In genomic region chr12:123599721-123600120, GRCh38 we compare ENCODE assay signal across 16 cellular contexts. TPM values are rescaled to one million over a fixed set of nuclear protein-coding genes. Genes with fewer than 3 reads are reported as not detected.
DNase-seq lines count a peak whose midpoint lies in the region; ATAC-seq lines count a peak whose summit lies in the region.
"Had no signal": no experiment of that assay in that cellular context is flagged by ENCODE, and none has a peak within 500 bp of the region (broad histone marks: within the 10 kb centered on the region; RNA-seq: fewer than 3 reads in every experiment).

No MANE protein-coding gene starts in this region.

- peaks cover 5 to 6% of the 10 kb centered on the region in 2 experiments for H3K4me1 ChIP-seq in trophoblast cell (ENCODE audit: control insufficient read depth in 1 of 2, insufficient read depth in 2 of 2, low read length in 2 of 2)

- peak overlapping the region; percentile 65 for H3K4me3 Mint-ChIP-seq in activated T-cell treated with anti-CD3 and anti-CD28 coated beads, Interleukin-2, amount 50 U/mL, for 4 hours
- H3K4me3 Mint-ChIP-seq in T-cell, result peak overlapping the region; percentile 17 to 43 (median 29)
- peak overlapping the region; percentile 4 for H3K4me3 Mint-ChIP-seq in central memory CD8-positive, alpha-beta T cell

- no CpG with 5 or more reads among the region's 7 CpGs for WGBS in trophoblast cell (ENCODE audit: extremely low coverage, insufficient coverage, insufficient read length)

- ATAC-seq in activated T-cell treated with anti-CD3 and anti-CD28 coated beads, Interleukin-2, amount 50 U/mL, for 4 hours, result no peak
- ATAC-seq in T-cell (replicated peaks in 1 of 4) (no peak), HG03159 (IDR thresholded peaks at IDR 0.05; ENCODE audit: unreplicated experiment) (no peak), GM21723 (IDR thresholded peaks at IDR 0.05; ENCODE audit: unreplicated experiment) (no peak)
- ATAC-seq in central memory CD8-positive, alpha-beta T cell (replicated peaks; ENCODE audit: extremely low read depth, poor library complexity, severe bottlenecking), result no peak

- H4K12ac ChIP-seq in trophoblast cell (ENCODE audit: low read depth, low read length), result no peak overlapping the region

- peaks cover 1% of the 10 kb centered on the region for H3K9me3 ChIP-seq in trophoblast cell (ENCODE audit: insufficient read depth, low read depth, low read length)
- H3K9me3 ChIP-seq: adrenal gland, Caco-2, neutrophil had no signal

- H3K27me3 ChIP-seq in trophoblast cell (ENCODE audit: insufficient read depth, low read length), result no peaks in the 10 kb centered on the region
- H3K27me3 ChIP-seq: adrenal gland, neutrophil had no signal

- DNase-seq in activated T-cell treated with anti-CD3 and anti-CD28 coated beads, Interleukin-2, amount 50 U/mL, for 4 hours, result no peak
- DNase-seq in activated T-cell treated with anti-CD3 and anti-CD28 coated beads, Interleukin-2, amount 50 U/mL, for 48 hours, result no peak
- DNase-seq in T-cell (no peak), trophoblast cell (peak; percentile 65 to 78), DMS 273 treated with DMSO at 0.1 percent for 48 hours (lab: John Stamatoyannopoulos, UW) (no peak)
- DNase-seq in central memory CD8-positive, alpha-beta T cell (ENCODE audit: low spot score in 2 of 2), result no peak
- DNase-seq: islet precursor cell; NCI-H1694; NCI-H226; NK-92 treated with Interleukin-12 subunit alpha and Interleukin-12 subunit beta, amount 100 ng/mL, for 24 hours; RPMI8226 had no signal

- H4K8ac ChIP-seq in trophoblast cell (ENCODE audit: low read depth, low read length), result no peak overlapping the region

- no peak overlapping the region for H3K4ac ChIP-seq in trophoblast cell (ENCODE audit: low read depth, low read length)

- H3K18ac ChIP-seq in trophoblast cell (ENCODE audit: low read length), result no peak overlapping the region

- H3K36me3 ChIP-seq in trophoblast cell (ENCODE audit: control insufficient read depth in 1 of 2, insufficient read depth in 2 of 2, low read length in 2 of 2), result peaks cover 7 to 20% of the 10 kb centered on the region in 2 experiments

- peaks cover 30% of the 10 kb centered on the region for H3K4me1 Mint-ChIP-seq in activated T-cell treated with anti-CD3 and anti-CD28 coated beads, Interleukin-2, amount 50 U/mL, for 4 hours (ENCODE audit: low read depth)
- H3K4me1 Mint-ChIP-seq in T-cell, result peaks cover 32 to 39% (median 35%) of the 10 kb centered on the region in 3 donors
- peaks cover 29% of the 10 kb centered on the region for H3K4me1 Mint-ChIP-seq in central memory CD8-positive, alpha-beta T cell

- peak overlapping the region in 1 of 2 donors; percentile 56 for H3K27ac Mint-ChIP-seq in T-cell
- peak overlapping the region; percentile 9 for H3K27ac Mint-ChIP-seq in central memory CD8-positive, alpha-beta T cell (ENCODE audit: low read depth)

- H3K4me3 ChIP-seq in trophoblast cell (ENCODE audit: low read depth, low read length), result no peak overlapping the region
- H3K4me3 ChIP-seq: adrenal gland had no signal

- no peak overlapping the region for H2AK5ac ChIP-seq in trophoblast cell (ENCODE audit: low read length)

- H3K27me3 Mint-ChIP-seq in activated T-cell treated with anti-CD3 and anti-CD28 coated beads, Interleukin-2, amount 50 U/mL, for 4 hours (ENCODE audit: low read depth), result no peaks in the 10 kb centered on the region
- H3K27me3 Mint-ChIP-seq in T-cell, result no peaks in the 10 kb centered on the region
- H3K27me3 Mint-ChIP-seq in central memory CD8-positive, alpha-beta T cell, result no peaks in the 10 kb centered on the region

- H3K27ac ChIP-seq in trophoblast cell (ENCODE audit: low read depth, low read length), result no peak overlapping the region
- H3K27ac ChIP-seq: adrenal gland, neutrophil had no signal

- no peak overlapping the region for H3K14ac ChIP-seq in trophoblast cell (ENCODE audit: low read length)

- CTCF ChIA-PET in T-cell (lab: Charles Lee), result interaction anchor here in 1 of 2 donors (0.7 kb wide), 1 partner anchor 1266 kb away, joined by 3 read pairs; no protein-coding TSS in a partner anchor

- no peak overlapping the region for H3K23ac ChIP-seq in trophoblast cell (ENCODE audit: low read length)

- no peak overlapping the region for H2BK12ac ChIP-seq in trophoblast cell (ENCODE audit: low read length)

- peaks cover 21% of the 10 kb centered on the region for H3K36me3 Mint-ChIP-seq in activated T-cell treated with anti-CD3 and anti-CD28 coated beads, Interleukin-2, amount 50 U/mL, for 4 hours (ENCODE audit: insufficient read depth)
- H3K36me3 Mint-ChIP-seq in T-cell, result peaks cover 12% of the 10 kb centered on the region
- H3K36me3 Mint-ChIP-seq in central memory CD8-positive, alpha-beta T cell (ENCODE audit: insufficient read depth), result peaks cover 33% of the 10 kb centered on the region

- H3K79me2 ChIP-seq in trophoblast cell (ENCODE audit: control insufficient read depth, insufficient read depth, low read length, poor library complexity), result peaks cover 15% of the 10 kb centered on the region

- no peak overlapping the region for H3K9ac ChIP-seq in trophoblast cell (ENCODE audit: low read length)

- H2AFZ ChIP-seq in trophoblast cell (ENCODE audit: insufficient read depth, low read length, poor library complexity), result no peak overlapping the region

- no peaks in the 10 kb centered on the region for H3K9me3 Mint-ChIP-seq in activated T-cell treated with anti-CD3 and anti-CD28 coated beads, Interleukin-2, amount 50 U/mL, for 4 hours
- H3K9me3 Mint-ChIP-seq in T-cell, result no peaks in the 10 kb centered on the region
- H3K9me3 Mint-ChIP-seq in central memory CD8-positive, alpha-beta T cell, result no peaks in the 10 kb centered on the region

- H3K79me1 ChIP-seq in trophoblast cell (ENCODE audit: low read length), result peaks cover 8% of the 10 kb centered on the region

- H2BK5ac ChIP-seq in trophoblast cell (ENCODE audit: low read depth, low read length, poor library complexity), result no peak overlapping the region

- H4K91ac ChIP-seq in trophoblast cell (ENCODE audit: low read depth, low read length), result no peak overlapping the region

- H2BK120ac ChIP-seq in trophoblast cell (ENCODE audit: insufficient read depth, low read length, poor library complexity), result no peak overlapping the region

- no peak overlapping the region for H3K4me2 ChIP-seq in trophoblast cell (ENCODE audit: low read length)

- POLR2A ChIA-PET in T-cell (lab: Charles Lee), result no interaction called here

RNA-seq across cellular contexts. Expression of gene DDX55, which starts 2.2 kb away (rescaled TPM):
- total RNA-seq in activated T-cell treated with anti-CD3 and anti-CD28 coated beads, Interleukin-2, amount 50 U/mL, for 4 hours, result 10 to 100 TPM; 69.2 to 75.7 (median 69.3) TPM
- total RNA-seq in T-cell, result 10 to 100 TPM; 28.9 to 45.8 (median 41.8) TPM
- 16.2 and 16.7 TPM in 2 replicates for polyA plus RNA-seq in trophoblast cell (2013)

RNA-seq across cellular contexts. Expression of gene TMED2, which starts 15.4 kb away (rescaled TPM):
- total RNA-seq in activated T-cell treated with anti-CD3 and anti-CD28 coated beads, Interleukin-2, amount 50 U/mL, for 4 hours, result 100 to 1,000 TPM; 204 to 222 (median 206) TPM
- 100 to 1,000 TPM in 3 of 5 donors, 10 to 100 TPM in 2; 86.4 to 129 (median 115) TPM for total RNA-seq in T-cell
- 269 and 271 TPM in 2 replicates for polyA plus RNA-seq in trophoblast cell (2013)

RNA-seq across cellular contexts. Expression of gene EIF2B1, which starts 33.8 kb away (rescaled TPM):
- 100 to 1,000 TPM; 112 to 117 (median 117) TPM for total RNA-seq in activated T-cell treated with anti-CD3 and anti-CD28 coated beads, Interleukin-2, amount 50 U/mL, for 4 hours
- 10 to 100 TPM; 44.7 to 51.8 (median 47.0) TPM for total RNA-seq in T-cell
- 29.6 and 30.3 TPM in 2 replicates for polyA plus RNA-seq in trophoblast cell (2013)

RNA-seq across cellular contexts. Expression of gene GTF2H3, which starts 33.9 kb away (rescaled TPM):
- 10 to 100 TPM; 77.9 to 86.2 (median 78.5) TPM for total RNA-seq in activated T-cell treated with anti-CD3 and anti-CD28 coated beads, Interleukin-2, amount 50 U/mL, for 4 hours
- 10 to 100 TPM; 23.7 to 27.2 (median 24.9) TPM for total RNA-seq in T-cell
- 20.7 and 21.6 TPM in 2 replicates for polyA plus RNA-seq in trophoblast cell (2013)

Comparison
In these comparisons a context has a peak if more than half of its experiments do, and no peak if none do; other contexts are left out.
1. DNase-seq: peak in trophoblast cell (2 of 2); none in activated T-cell treated with anti-CD3 and anti-CD28 coated beads, Interleukin-2, amount 50 U/mL, for 4 hours (single experiment), activated T-cell treated with anti-CD3 and anti-CD28 coated beads, Interleukin-2, amount 50 U/mL, for 48 hours (0 of 2), T-cell (0 of 34), central memory CD8-positive, alpha-beta T cell (0 of 2) and DMS 273 treated with DMSO at 0.1 percent for 48 hours (single experiment).
2. H3K4me3 Mint-ChIP-seq: peak in every context shown above with its lines; median percentile 65 in activated T-cell treated with anti-CD3 and anti-CD28 coated beads, Interleukin-2, amount 50 U/mL, for 4 hours; 29 in T-cell; 4 in central memory CD8-positive, alpha-beta T cell.